In the genomic region with DNA sequence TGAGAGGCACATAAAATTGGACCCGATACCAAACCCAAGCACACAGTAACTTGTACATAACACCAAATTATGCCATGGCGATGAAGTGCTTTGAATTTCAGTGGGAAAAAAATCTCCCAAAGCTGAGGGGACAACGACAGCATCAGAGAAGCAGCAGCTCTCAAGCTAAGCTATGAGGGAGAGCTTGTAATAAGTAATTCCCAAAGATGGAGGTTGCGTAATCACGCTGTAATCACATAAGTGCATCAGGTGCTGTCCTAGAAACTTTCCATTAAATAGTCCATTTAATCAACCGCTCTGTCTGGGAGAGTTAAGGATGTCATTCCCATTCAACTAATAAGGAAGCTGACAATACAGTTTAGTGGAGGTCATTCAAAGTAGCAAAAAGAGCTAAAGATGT, we compare ENCODE assay signal across 18 cellular contexts. TPM values are rescaled to one million over a fixed set of nuclear protein-coding genes. Genes with fewer than 3 reads are reported as not detected.
A peak's percentile ranks its signal among the peaks of the same experiment; 100 is the strongest.
DNase-seq lines count a peak whose midpoint lies in the region; ATAC-seq, FAIRE-seq and TF ChIP-seq lines count a peak whose summit lies in the region.
"Had no signal": no experiment of that assay in that cellular context is flagged by ENCODE, and none has a peak within 500 bp of the region (broad histone marks: within the 10 kb centered on the region; RNA-seq: fewer than 3 reads in every experiment).

No MANE protein-coding gene starts in this region.

- 26% methylated on average over 6 of the region's 6 CpGs for WGBS in HepG2 (ENCODE audit: low lambda C conversion rate)
- 69% methylated on average over 6 of the region's 6 CpGs for WGBS in right lobe of liver (ENCODE audit: insufficient coverage, low coverage, low lambda C conversion rate, missing lambda C conversion rate)

- no peak overlapping the region for H2AFZ ChIP-seq in HepG2 (ENCODE audit: low read length)

- in situ Hi-C loops in HepG2 (cut with HindIII; ENCODE audit: extremely low pct_ligation_motif_present, low pct_unique_long_range_greater_than_20kb) = loop anchor here (25.0 kb wide), 3 partner anchors 739 to 1989 kb away; a partner anchor contains a TSS

- no peak for TF ChIP-seq RAD21 in HepG2 (CRISPR knock-in tag; IDR thresholded peaks at IDR 0.05)

- no peaks in the 10 kb centered on the region for H3K4me1 ChIP-seq in HepG2 (ENCODE audit: insufficient read depth, low read length)
- no peaks in the 10 kb centered on the region for H3K4me1 ChIP-seq in right lobe of liver
- H3K4me1 ChIP-seq: BLaER1 had no signal

- no peak for FAIRE-seq in HepG2 (lab: Jason Lieb, UNC)

- POLR2A ChIA-PET in HepG2 (lab: Yijun Ruan, JAX) = no interaction called here

- H3K4me2 ChIP-seq in HepG2 (ENCODE audit: low read depth, low read length) = no peak overlapping the region
- H3K4me2 ChIP-seq: BLaER1 had no signal

- DNase-seq in HepG2 (ENCODE audit: low spot score) = no peak
- DNase-seq in right lobe of liver = no peak
- peak; percentile 55 for DNase-seq in WERI-Rb-1
- peak; percentile 21 for DNase-seq in islet precursor cell
- no peak for DNase-seq in activated CD8-positive, alpha-beta memory T cell treated with anti-CD3 and anti-CD28 coated beads, Interleukin-2, amount 50 U/mL, for 48 hours
- no peak for DNase-seq in left cardiac atrium
- DNase-seq: 8988T; CD4-positive, alpha-beta memory T cell; DMS79 treated with DMSO at 0.1 percent for 48 hours; GF-D8; GOT3; H9 had no signal

- no peak for TF ChIP-seq POLR2A in HepG2 (IDR thresholded peaks at IDR 0.05; ENCODE audit: insufficient read depth in 1 of 2, low read depth in 2 of 2, low read length in 2 of 2)
- no peak for TF ChIP-seq POLR2A in right lobe of liver (IDR thresholded peaks at IDR 0.05)

- H3K9ac ChIP-seq in HepG2 (ENCODE audit: insufficient read depth, low read depth, low read length) = no peak overlapping the region
- H3K9ac ChIP-seq: BLaER1 had no signal

- H3K27me3 ChIP-seq in HepG2 (ENCODE audit: control insufficient read depth in 1 of 2, insufficient read depth in 2 of 2, low read length in 2 of 2) (no peaks in the 10 kb centered on the region), right lobe of liver (no peaks in the 10 kb centered on the region), WERI-Rb-1 (ENCODE audit: insufficient read depth, low read depth, severe bottlenecking) (peaks cover 50% of the 10 kb centered on the region)
- H3K27me3 ChIP-seq: BLaER1 had no signal

- no peaks in the 10 kb centered on the region for H3K79me2 ChIP-seq in HepG2 (ENCODE audit: insufficient read depth, low read length)

- BruUV-seq in HepG2 (replicated peaks; lab: Mats Ljungman, UMichigan) = no TSS peak

- CTCF ChIA-PET in HepG2 (lab: Yijun Ruan, JAX; ENCODE audit: low intra/inter-chr PET ratio, low total read pairs) = no interaction called here

- TF ChIP-seq CTCF in HepG2 (CRISPR knock-in tag; IDR thresholded peaks at IDR 0.05) (no peak), right lobe of liver (IDR thresholded peaks at IDR 0.05) (no peak), WERI-Rb-1 (IDR thresholded peaks at IDR 0.05; ENCODE audit: low read depth, low read length) (no peak)

- H3K27ac ChIP-seq in HepG2 (ENCODE audit: extremely low read length, insufficient read depth, low read length) (no peak overlapping the region), right lobe of liver (no peak overlapping the region), WERI-Rb-1 (no peak overlapping the region)
- H3K27ac ChIP-seq: BLaER1 had no signal

- intact Hi-C loops in HepG2 (cut with micrococcal nuclease; ENCODE audit: unreplicated experiment) = no loop called here
- intact Hi-C loops in right lobe of liver (cut with DNase I) = no loop called here
- intact Hi-C loops in left cardiac atrium (cut with DNase I) = no loop called here

- no peaks in the 10 kb centered on the region for H3K36me3 ChIP-seq in HepG2 (replicated peaks in 1 of 2; ENCODE audit: control insufficient read depth in 1 of 2, insufficient read depth in 2 of 2, low read length in 2 of 2)
- no peaks in the 10 kb centered on the region for H3K36me3 ChIP-seq in right lobe of liver
- H3K36me3 ChIP-seq in WERI-Rb-1 = no peaks in the 10 kb centered on the region
- H3K36me3 ChIP-seq: BLaER1 had no signal

- ATAC-seq in HepG2 (no peak), right lobe of liver (no peak), GM21619 (IDR thresholded peaks at IDR 0.05; ENCODE audit: unreplicated experiment) (no peak), left cardiac atrium (no peak)

- TF ChIP-seq EP300 in HepG2 (IDR thresholded peaks at IDR 0.05; ENCODE audit: low read depth in 2 of 2, low read length in 2 of 2) (no peak), HepG2 (CRISPR knock-in tag; IDR thresholded peaks at IDR 0.05; ENCODE audit: borderline replicate concordance) (no peak)

- H3K9me3 ChIP-seq in HepG2 (ENCODE audit: low read length) (0 out of 2 replicates have a peak, but pooled peaks cover 28% of the 10 kb centered on the region), right lobe of liver (no peaks in the 10 kb centered on the region), WERI-Rb-1 (ENCODE audit: severe bottlenecking) (peaks cover 8% of the 10 kb centered on the region)
- H3K9me3 ChIP-seq: BLaER1 had no signal

- H4K20me1 ChIP-seq in HepG2 (ENCODE audit: insufficient read depth, low read length) = no peaks in the 10 kb centered on the region
- H4K20me1 ChIP-seq: BLaER1 had no signal

- H3K4me3 ChIP-seq in HepG2 (replicated peaks in 1 of 3; ENCODE audit: insufficient read depth in 1 of 3, low read depth in 2 of 3, low read length in 3 of 3) (no peak overlapping the region), right lobe of liver (no peak overlapping the region), WERI-Rb-1 (ENCODE audit: low read depth, low read length) (no peak overlapping the region)
- H3K4me3 ChIP-seq: BLaER1 had no signal

TF ChIP-seq in HepG2, 621 proteins besides CTCF, POLR2A, EP300 and RAD21:
- TF ChIP-seq CEBPB (IDR thresholded peaks at IDR 0.05; ENCODE audit: borderline replicate concordance, low read depth, low read length) = peak; percentile 88
- TF ChIP-seq, protein P1, sequence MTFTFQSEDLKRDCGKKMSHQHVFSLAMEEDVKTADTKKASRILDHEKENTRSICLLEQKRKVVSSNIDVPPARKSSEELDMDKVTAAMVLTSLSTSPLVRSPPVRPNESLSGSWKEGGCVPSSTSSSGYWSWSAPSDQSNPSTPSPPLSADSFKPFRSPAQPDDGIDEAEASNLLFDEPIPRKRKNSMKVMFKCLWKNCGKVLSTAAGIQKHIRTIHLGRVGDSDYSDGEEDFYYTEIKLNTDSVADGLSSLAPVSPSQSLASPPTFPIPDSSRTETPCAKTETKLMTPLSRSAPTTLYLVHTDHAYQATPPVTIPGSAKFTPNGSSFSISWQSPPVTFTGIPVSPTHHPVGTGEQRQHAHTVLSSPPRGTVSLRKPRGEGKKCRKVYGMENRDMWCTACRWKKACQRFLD (CRISPR knock-in tag; IDR thresholded peaks at IDR 0.05; ENCODE audit: borderline replicate concordance) = no peak
- TF ChIP-seq BCL6 (CRISPR knock-in tag; IDR thresholded peaks at IDR 0.05) = no peak
TF ChIP-seq in HepG2: peak in this region for 1.

RNA-seq across cellular contexts. Expression of a gene that starts 37.6 kb away (rescaled TPM):
- total RNA-seq in HepG2 (2016; rRNA removed; fragmentation: Illumina TruSeq; extraction: Trizol) = not detected in 2 replicates
- not detected in 2 replicates for total RNA-seq in HepG2 (2016; cell fraction: cytosol; rRNA removed; fragmentation: Illumina TruSeq; extraction: Trizol; ENCODE audit: low read depth)
- not detected in 2 replicates for total RNA-seq in HepG2 (2016; cell fraction: insoluble cytoplasmic fraction; rRNA removed; fragmentation: Illumina TruSeq; extraction: Trizol)
- not detected in 2 replicates for total RNA-seq in HepG2 (2016; cell fraction: membrane; rRNA removed; fragmentation: Illumina TruSeq; extraction: Trizol)
- not detected in 2 replicates for total RNA-seq in HepG2 (2016; cell fraction: nucleus; rRNA removed; fragmentation: Illumina TruSeq; extraction: Trizol)
- not detected in 2 replicates for polyA plus RNA-seq in HepG2 (2011; rRNA removed)
- not detected in 2 replicates for polyA plus RNA-seq in HepG2 (2011; cell fraction: cytosol; rRNA removed)
- not detected in 2 replicates for polyA plus RNA-seq in HepG2 (2011; cell fraction: nucleus; rRNA removed)
- polyA plus RNA-seq in HepG2 (2012) = not detected in 2 replicates
- not detected in 2 replicates for polyA plus RNA-seq in HepG2 (2016; cell fraction: cytosol; fragmentation: Illumina TruSeq; extraction: Trizol; ENCODE audit: low read depth)
- polyA plus RNA-seq in HepG2 (2016; cell fraction: insoluble cytoplasmic fraction; fragmentation: Illumina TruSeq; extraction: Trizol; ENCODE audit: low read depth) = not detected in 2 replicates
- not detected in 2 replicates for polyA plus RNA-seq in HepG2 (2016; cell fraction: membrane; fragmentation: Illumina TruSeq; extraction: Trizol; ENCODE audit: low read depth)
- not detected in 2 replicates for polyA plus RNA-seq in HepG2 (2016; cell fraction: nucleus; fragmentation: Illumina TruSeq; extraction: Trizol; ENCODE audit: insufficient read depth, low read depth)
- not detected in 2 replicates for polyA minus RNA-seq in HepG2 (2011; rRNA and poly(A)+ RNA removed; ENCODE audit: low replicate concordance)
- polyA minus RNA-seq in HepG2 (2011; cell fraction: cytosol; rRNA and poly(A)+ RNA removed) = not detected in 2 replicates
- polyA minus RNA-seq in HepG2 (2011; cell fraction: nucleus; rRNA and poly(A)+ RNA removed) = not detected in 2 replicates
- not detected for total RNA-seq in right lobe of liver
- total RNA-seq in left cardiac atrium = not detected
- total RNA-seq: A673; CD4-positive, alpha-beta memory T cell; H9; HT-29 had no signal
- polyA plus RNA-seq: AG04450; CD14-positive monocyte; CD4-positive, alpha-beta memory T cell had no signal

Comparison
In these comparisons a context has a peak if more than half of its experiments do, and no peak if none do; other contexts are left out.
1. DNase-seq: peak in WERI-Rb-1 (single experiment) and islet precursor cell (single experiment); none in HepG2 (single experiment), right lobe of liver (0 of 3), activated CD8-positive, alpha-beta memory T cell treated with anti-CD3 and anti-CD28 coated beads, Interleukin-2, amount 50 U/mL, for 48 hours (single experiment) and left cardiac atrium (single experiment).